In genomic region chr13:72562686-72563085, GRCh38 we compare ENCODE assay signal across 33 cellular contexts.
"Had no signal": no experiment of that assay in that cellular context is flagged by ENCODE, and none has a peak within 500 bp of the region (broad histone marks: within the 10 kb centered on the region; RNA-seq: fewer than 3 reads in every experiment).

No MANE protein-coding gene starts in this region.

- DNase-seq: activated B cell treated with CpG ODN at 0.5 μM for 24 hours; activated CD4-positive, alpha-beta memory T cell treated with anti-CD3 and anti-CD28 coated beads for 36 hours; activated CD4-positive, alpha-beta T cell treated with anti-CD3 and anti-CD28 coated beads for 4 hours; activated CD4-positive, alpha-beta T cell treated with anti-CD3 and anti-CD28 coated beads, Interleukin-2, amount 10 ng/mL, durations not matched to agents 24 days and 14 days; activated CD4-positive, alpha-beta T cell treated with anti-CD3 and anti-CD28 coated beads, Interleukin-2, amount 50 U/mL, for 1 hour; activated CD4-positive, alpha-beta T cell treated with anti-CD3 and anti-CD28 coated beads, Interleukin-2, amount 50 U/mL, for 4 hours; activated CD4-positive, CD25-positive, alpha-beta regulatory T cell treated with anti-CD3 and anti-CD28 coated beads, Interleukin-2, amount 50 U/mL, for 72 hours; activated CD8-positive, alpha-beta memory T cell treated with anti-CD3 and anti-CD28 coated beads, Interleukin-2, amount 50 U/mL, for 4 hours; activated CD8-positive, alpha-beta T cell treated with anti-CD3 and anti-CD28 coated beads for 36 hours; activated effector memory CD4-positive, alpha-beta T cell treated with anti-CD3 and anti-CD28 coated beads, Interleukin-2, amount 50 U/mL, for 16 hours; activated gamma-delta T cell treated with Interleukin-2 at 50 U/mL for 16 hours; activated naive CD4-positive, alpha-beta T cell; activated naive CD4-positive, alpha-beta T cell treated with anti-CD3 and anti-CD28 coated beads for 36 hours; activated naive CD4-positive, alpha-beta T cell treated with anti-CD3 and anti-CD28 coated beads, Interleukin-2, amount 50 U/mL, for 16 hours; activated naive CD8-positive, alpha-beta T cell treated with anti-CD3 and anti-CD28 coated beads for 36 hours; activated T-cell treated with anti-CD3 and anti-CD28 coated beads for 4 hours; activated T-cell treated with anti-CD3 and anti-CD28 coated beads, Interleukin-2, amount 50 U/mL, for 1 hour; activated T-cell treated with anti-CD3 and anti-CD28 coated beads, Interleukin-2, amount 50 U/mL, for 4 hours; activated T-cell treated with anti-CD3 and anti-CD28 coated beads, Interleukin-2, amount 50 U/mL, for 72 hours; adrenal gland; amniotic stem cell; aorta; body of pancreas; brain microvascular endothelial cell; central memory CD4-positive, alpha-beta T cell; T-helper 2 cell; T-helper 9 cell had no signal

- H3K27ac ChIP-seq: adrenal gland, body of pancreas, brain microvascular endothelial cell, breast epithelium, VCaP had no signal

- H3K27me3 ChIP-seq: adrenal gland, body of pancreas, brain microvascular endothelial cell, breast epithelium had no signal

- H3K36me3 ChIP-seq: adrenal gland, brain microvascular endothelial cell, breast epithelium had no signal

- ATAC-seq: activated CD8-positive, alpha-beta T cell treated with anti-CD3 and anti-CD28 coated beads for 36 hours; activated naive CD4-positive, alpha-beta T cell treated with anti-CD3 and anti-CD28 coated beads, Interleukin-2, amount 50 U/mL, for 72 hours; activated T-cell treated with anti-CD3 and anti-CD28 coated beads, Interleukin-2, amount 50 U/mL, for 4 hours; activated T-cell treated with anti-CD3 and anti-CD28 coated beads, Interleukin-2, amount 50 U/mL, for 72 hours; activated T-helper 17 cell treated with anti-CD3 and anti-CD28 coated beads, Interleukin-2, amount 50 U/mL, for 72 hours; body of pancreas had no signal

- H3K4me3 ChIP-seq: adrenal gland, body of pancreas, breast epithelium had no signal

- H3K4me1 ChIP-seq: body of pancreas, breast epithelium had no signal

- FAIRE-seq: astrocyte, TTC549 had no signal

- H3K9me3 ChIP-seq: adrenal gland, body of pancreas, breast epithelium had no signal
